21 cellular contexts compared by ENCODE assay signal in the genomic region with DNA sequence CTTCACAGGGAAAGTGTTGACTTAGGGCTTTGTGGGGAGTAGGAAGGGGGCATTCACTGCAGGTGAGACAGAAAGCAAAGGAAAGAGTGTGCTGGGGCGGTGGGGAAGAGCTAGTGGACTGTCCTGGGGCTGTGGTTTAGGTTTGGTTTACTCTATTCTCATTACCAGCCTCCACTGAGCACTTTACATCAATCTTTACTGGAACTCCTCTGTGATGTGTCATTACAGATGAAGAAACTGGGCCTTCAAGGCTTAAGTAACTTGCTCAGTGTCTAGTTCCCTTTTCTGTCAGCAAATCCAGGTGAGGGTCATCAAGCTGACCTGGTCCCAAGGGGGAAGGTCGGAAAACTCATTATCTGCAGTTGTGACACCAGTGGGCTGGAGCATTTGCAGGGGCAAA.
"Had no signal": no experiment of that assay in that cellular context is flagged by ENCODE, and none has a peak within 500 bp of the region (broad histone marks: within the 10 kb centered on the region; RNA-seq: fewer than 3 reads in every experiment).

No MANE protein-coding gene starts in this region.

- H3K4me1 Mint-ChIP-seq: activated CD4-positive, alpha-beta T cell treated with anti-CD3 and anti-CD28 coated beads, Interleukin-2, amount 10 ng/mL, durations not matched to agents 7 days and 5 days; activated naive CD4-positive, alpha-beta T cell treated with anti-CD3 and anti-CD28 coated beads, Interleukin-2, amount 10 ng/mL, durations not matched to agents 7 days and 5 days; activated naive CD8-positive, alpha-beta T cell treated with anti-CD3 and anti-CD28 coated beads, Interleukin-2, amount 50 U/mL, for 24 hours; memory B cell; naive B cell; neural crest cell; stimulated activated naive CD8-positive, alpha-beta T cell treated with anti-CD3 and anti-CD28 coated beads, Interleukin-15, amount 100 ng/mL, for 72 hours had no signal

- DNase-seq: activated CD4-positive, alpha-beta T cell treated with anti-CD3 and anti-CD28 coated beads, Interleukin-2, amount 10 ng/mL, durations not matched to agents 7 days and 5 days; activated CD8-positive, alpha-beta T cell treated with anti-CD3 and anti-CD28 coated beads, Interleukin-2, amount 10 ng/mL, durations not matched to agents 7 days and 5 days; activated naive CD4-positive, alpha-beta T cell treated with anti-CD3 and anti-CD28 coated beads, Interleukin-2, amount 10 ng/mL, durations not matched to agents 7 days and 5 days; activated naive CD8-positive, alpha-beta T cell treated with anti-CD3 and anti-CD28 coated beads, Interleukin-2, amount 50 U/mL, for 24 hours; activated T-cell treated with anti-CD3 and anti-CD28 coated beads, Interleukin-2, amount 50 U/mL, for 24 hours; aorta; brain microvascular endothelial cell; central memory CD4-positive, alpha-beta T cell; endodermal cell; erythroblast; mucosa of descending colon; naive B cell; stimulated activated naive CD8-positive, alpha-beta T cell treated with anti-CD3 and anti-CD28 coated beads, Interleukin-15, amount 100 ng/mL, for 72 hours; transverse colon had no signal

- H3K27me3 ChIP-seq: brain microvascular endothelial cell, hepatocyte, right atrium auricular region, suprapubic skin, transverse colon had no signal

- H3K27ac ChIP-seq: brain microvascular endothelial cell, hepatocyte, right atrium auricular region, suprapubic skin, transverse colon had no signal

- H3K4me3 Mint-ChIP-seq: activated CD4-positive, alpha-beta T cell treated with anti-CD3 and anti-CD28 coated beads, Interleukin-2, amount 10 ng/mL, durations not matched to agents 7 days and 5 days; activated CD8-positive, alpha-beta T cell treated with anti-CD3 and anti-CD28 coated beads, Interleukin-2, amount 10 ng/mL, durations not matched to agents 7 days and 5 days; activated naive CD4-positive, alpha-beta T cell treated with anti-CD3 and anti-CD28 coated beads, Interleukin-2, amount 10 ng/mL, durations not matched to agents 7 days and 5 days; activated naive CD8-positive, alpha-beta T cell treated with anti-CD3 and anti-CD28 coated beads, Interleukin-2, amount 50 U/mL, for 24 hours; activated T-cell treated with anti-CD3 and anti-CD28 coated beads, Interleukin-2, amount 50 U/mL, for 24 hours; endodermal cell; memory B cell; naive B cell; neural crest cell; stimulated activated naive CD8-positive, alpha-beta T cell treated with anti-CD3 and anti-CD28 coated beads, Interleukin-15, amount 100 ng/mL, for 72 hours had no signal

- H3K4me1 ChIP-seq: right atrium auricular region, suprapubic skin, transverse colon had no signal

- H2AFZ ChIP-seq: hepatocyte had no signal

- H3K9me3 Mint-ChIP-seq: activated CD4-positive, alpha-beta T cell treated with anti-CD3 and anti-CD28 coated beads, Interleukin-2, amount 10 ng/mL, durations not matched to agents 7 days and 5 days; activated naive CD4-positive, alpha-beta T cell treated with anti-CD3 and anti-CD28 coated beads, Interleukin-2, amount 10 ng/mL, durations not matched to agents 7 days and 5 days; activated naive CD8-positive, alpha-beta T cell treated with anti-CD3 and anti-CD28 coated beads, Interleukin-2, amount 50 U/mL, for 24 hours; activated T-cell treated with anti-CD3 and anti-CD28 coated beads, Interleukin-2, amount 50 U/mL, for 24 hours; activated T-helper 2 cell treated with anti-CD3 and anti-CD28 coated beads, Interferon-gamma antibody, Interleukin-2, Interleukin-4, amounts not matched to agents 10 μg/mL and 5 μg/mL and 100 μg/mL, durations not matched to agents 14 hours and 24 hours and 36 hours; stimulated activated naive CD8-positive, alpha-beta T cell treated with anti-CD3 and anti-CD28 coated beads, Interleukin-15, amount 100 ng/mL, for 72 hours had no signal

- H3K36me3 ChIP-seq: brain microvascular endothelial cell, right atrium auricular region, suprapubic skin, transverse colon had no signal

- H3K36me3 Mint-ChIP-seq: activated naive CD4-positive, alpha-beta T cell treated with anti-CD3 and anti-CD28 coated beads, Interleukin-2, amount 10 ng/mL, durations not matched to agents 7 days and 5 days; memory B cell; naive B cell had no signal

- H3K27ac Mint-ChIP-seq: activated CD4-positive, alpha-beta T cell treated with anti-CD3 and anti-CD28 coated beads, Interleukin-2, amount 10 ng/mL, durations not matched to agents 7 days and 5 days; activated CD8-positive, alpha-beta T cell treated with anti-CD3 and anti-CD28 coated beads, Interleukin-2, amount 10 ng/mL, durations not matched to agents 7 days and 5 days; activated naive CD4-positive, alpha-beta T cell treated with anti-CD3 and anti-CD28 coated beads, Interleukin-2, amount 10 ng/mL, durations not matched to agents 7 days and 5 days; activated naive CD8-positive, alpha-beta T cell treated with anti-CD3 and anti-CD28 coated beads, Interleukin-2, amount 50 U/mL, for 24 hours; activated T-cell treated with anti-CD3 and anti-CD28 coated beads, Interleukin-2, amount 50 U/mL, for 24 hours; activated T-helper 2 cell treated with anti-CD3 and anti-CD28 coated beads, Interferon-gamma antibody, Interleukin-2, Interleukin-4, amounts not matched to agents 10 μg/mL and 5 μg/mL and 100 μg/mL, durations not matched to agents 14 hours and 24 hours and 36 hours; endodermal cell; memory B cell; progenitor cell of endocrine pancreas; stimulated activated naive CD8-positive, alpha-beta T cell treated with anti-CD3 and anti-CD28 coated beads, Interleukin-15, amount 100 ng/mL, for 72 hours had no signal

- H3K4me3 ChIP-seq: hepatocyte, mucosa of descending colon, right atrium auricular region, suprapubic skin, transverse colon had no signal

- H3K4me2 ChIP-seq: hepatocyte had no signal

- H3K9me3 ChIP-seq: mucosa of descending colon, right atrium auricular region, suprapubic skin, transverse colon had no signal

- H3K27me3 Mint-ChIP-seq: progenitor cell of endocrine pancreas had no signal

- H3K79me2 ChIP-seq: hepatocyte had no signal
